In the genomic region with DNA sequence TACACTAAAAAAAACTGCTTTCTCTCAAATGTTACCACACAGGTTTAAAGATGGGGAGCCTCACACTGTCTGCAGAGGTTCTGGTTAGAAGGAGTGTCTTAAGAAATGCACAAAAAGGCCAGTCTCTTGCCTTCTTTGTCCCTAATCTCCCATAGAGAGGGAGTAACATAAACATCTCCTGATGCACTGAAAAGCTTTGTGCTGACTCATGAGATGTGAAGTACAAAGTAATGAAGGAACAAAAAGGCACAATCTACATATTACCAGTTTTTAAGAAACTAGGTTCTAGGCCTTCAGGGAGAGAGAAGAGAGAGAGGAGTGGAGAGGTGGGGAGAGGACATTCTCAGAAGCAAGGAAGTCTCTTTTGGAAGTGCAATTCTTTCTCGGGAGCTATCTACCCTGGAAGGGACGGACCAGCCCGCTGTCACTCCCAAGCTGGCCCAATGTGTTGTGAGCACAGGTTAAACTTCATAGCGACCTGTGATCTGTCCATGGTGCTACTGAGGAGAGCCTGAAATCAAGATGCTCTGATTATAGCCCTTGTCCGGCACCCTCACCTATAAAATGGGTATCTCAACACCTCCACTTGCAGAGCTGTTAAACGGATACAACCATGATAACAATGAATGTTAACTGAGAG, we compare ENCODE assay signal across 12 cellular contexts.
DNase-seq lines count a peak whose midpoint lies in the region; ATAC-seq and TF ChIP-seq lines count a peak whose summit lies in the region.
"Had no signal": no experiment of that assay in that cellular context is flagged by ENCODE, and none has a peak within 500 bp of the region (broad histone marks: within the 10 kb centered on the region; RNA-seq: fewer than 3 reads in every experiment).

No MANE protein-coding gene starts in this region.

- H3K27ac ChIP-seq in cardiac muscle cell = no peak overlapping the region
- H3K27ac ChIP-seq in left ventricle myocardium inferior (replicated peaks) = no peak overlapping the region
- no peak overlapping the region for H3K27ac ChIP-seq in iPS DF 6.9 (ENCODE audit: low read length)
- H3K27ac ChIP-seq in upper lobe of right lung = no peak overlapping the region
- H3K27ac ChIP-seq: thoracic aorta had no signal

- H3K27ac Mint-ChIP-seq in activated naive CD4-positive, alpha-beta T cell treated with anti-CD3 and anti-CD28 coated beads, Interleukin-2, amount 50 U/mL, for 72 hours = no peak overlapping the region
- no peak overlapping the region for H3K27ac Mint-ChIP-seq in T-cell

- H3K4me3 ChIP-seq in cardiac muscle cell (no peak overlapping the region), left ventricle myocardium inferior (no peak overlapping the region), iPS DF 6.9 (ENCODE audit: low read length) (no peak overlapping the region), upper lobe of right lung (no peak overlapping the region)
- H3K4me3 ChIP-seq: thoracic aorta had no signal

- H3K36me3 ChIP-seq in cardiac muscle cell = no peaks in the 10 kb centered on the region
- no peaks in the 10 kb centered on the region for H3K36me3 ChIP-seq in left ventricle myocardium inferior
- no peaks in the 10 kb centered on the region for H3K36me3 ChIP-seq in iPS DF 6.9 (ENCODE audit: control insufficient read depth, insufficient read depth, low read length)
- no peaks in the 10 kb centered on the region for H3K36me3 ChIP-seq in upper lobe of right lung
- H3K36me3 ChIP-seq: thoracic aorta had no signal

- H3K36me3 Mint-ChIP-seq in activated naive CD4-positive, alpha-beta T cell treated with anti-CD3 and anti-CD28 coated beads, Interleukin-2, amount 50 U/mL, for 72 hours = peaks cover 0 to 7% of the 10 kb centered on the region in 2 donors
- no peaks in the 10 kb centered on the region for H3K36me3 Mint-ChIP-seq in T-cell

- no peaks in the 10 kb centered on the region for H3K4me1 Mint-ChIP-seq in T-cell

- intact Hi-C loops in left ventricle myocardium inferior (cut with micrococcal nuclease) = no loop called here
- intact Hi-C loops in upper lobe of right lung (cut with DNase I) = no loop called here

- WGBS in iPS DF 6.9 (ENCODE audit: insufficient coverage, insufficient read length) = no CpG with 5 or more reads among the region's 6 CpGs

- TF ChIP-seq CTCF in cardiac muscle cell (IDR thresholded peaks at IDR 0.05; ENCODE audit: low read depth, low read length) (no peak), left ventricle myocardium inferior (IDR thresholded peaks at IDR 0.05; ENCODE audit: borderline replicate concordance) (no peak), upper lobe of right lung (IDR thresholded peaks at IDR 0.05) (no peak)

- POLR2A ChIA-PET in T-cell (lab: Charles Lee) = no interaction called here

- H3K4me1 ChIP-seq in cardiac muscle cell (ENCODE audit: low read depth) = no peaks in the 10 kb centered on the region
- no peaks in the 10 kb centered on the region for H3K4me1 ChIP-seq in left ventricle myocardium inferior
- H3K4me1 ChIP-seq in iPS DF 6.9 (ENCODE audit: control insufficient read depth, insufficient read depth, low read length) = peaks cover 1% of the 10 kb centered on the region; the same call in 1 of the 2 replicates
- no peaks in the 10 kb centered on the region for H3K4me1 ChIP-seq in upper lobe of right lung

- peaks cover under 1 to 6% of the 10 kb centered on the region in 2 donors for H3K9me3 Mint-ChIP-seq in activated naive CD4-positive, alpha-beta T cell treated with anti-CD3 and anti-CD28 coated beads, Interleukin-2, amount 50 U/mL, for 72 hours
- peaks cover 5 to 16% (median 6%) of the 10 kb centered on the region in 3 donors for H3K9me3 Mint-ChIP-seq in T-cell

- DNase-seq in cardiac muscle cell (ENCODE audit: low read depth in 1 of 2, low spot score in 1 of 2) (peak; percentile 19 to 68), left ventricle myocardium inferior (no peak), astrocyte of the hippocampus (ENCODE audit: low read depth, low spot score) (peak; percentile 56), iPS DF 6.9 (ENCODE audit: low read depth, low spot score) (peak; percentile 68), upper lobe of right lung (no peak), T-cell (no peak)
- no peak for DNase-seq in activated naive CD4-positive, alpha-beta T cell treated with anti-CD3 and anti-CD28 coated beads, Interleukin-2, amount 50 U/mL, for 72 hours (ENCODE audit: low spot score in 2 of 2)
- no peak for DNase-seq in activated CD8-positive, alpha-beta memory T cell treated with anti-CD3 and anti-CD28 coated beads for 24 hours
- DNase-seq: cortex of kidney, NCI-H1417, NCI-H69 had no signal

- ATAC-seq in upper lobe of right lung (peak; percentile 51), T-cell (replicated peaks in 1 of 4) (no peak)
- no peak for ATAC-seq in activated naive CD4-positive, alpha-beta T cell treated with anti-CD3 and anti-CD28 coated beads, Interleukin-2, amount 50 U/mL, for 72 hours

- peaks cover 0 to 3% of the 10 kb centered on the region in 2 donors for H3K27me3 Mint-ChIP-seq in T-cell

- no peaks in the 10 kb centered on the region for H3K9me3 ChIP-seq in cardiac muscle cell (ENCODE audit: low read depth)
- H3K9me3 ChIP-seq in left ventricle myocardium inferior (replicated peaks) = peaks cover 10% of the 10 kb centered on the region
- no peaks in the 10 kb centered on the region for H3K9me3 ChIP-seq in iPS DF 6.9 (ENCODE audit: control insufficient read depth, insufficient read depth, low read length)
- H3K9me3 ChIP-seq in upper lobe of right lung = no peaks in the 10 kb centered on the region
- H3K9me3 ChIP-seq: thoracic aorta had no signal

- H3K27me3 ChIP-seq in cardiac muscle cell = no peaks in the 10 kb centered on the region
- no peaks in the 10 kb centered on the region for H3K27me3 ChIP-seq in left ventricle myocardium inferior (ENCODE audit: low read depth)
- no peaks in the 10 kb centered on the region for H3K27me3 ChIP-seq in iPS DF 6.9 (ENCODE audit: control insufficient read depth, insufficient read depth, low read length)
- no peaks in the 10 kb centered on the region for H3K27me3 ChIP-seq in upper lobe of right lung

- no peak overlapping the region for H3K4me3 Mint-ChIP-seq in T-cell

- CTCF ChIA-PET in T-cell (lab: Charles Lee) = no interaction called here

Comparison
In these comparisons a context has a peak if more than half of its experiments do, and no peak if none do; other contexts are left out.
1. DNase-seq: peak in cardiac muscle cell (2 of 2), astrocyte of the hippocampus (single experiment) and iPS DF 6.9 (single experiment); none in left ventricle myocardium inferior (single experiment), upper lobe of right lung (single experiment), activated naive CD4-positive, alpha-beta T cell treated with anti-CD3 and anti-CD28 coated beads, Interleukin-2, amount 50 U/mL, for 72 hours (0 of 2), T-cell (0 of 34) and activated CD8-positive, alpha-beta memory T cell treated with anti-CD3 and anti-CD28 coated beads for 24 hours (single experiment).